ENCODE assay signal across 2 cellular contexts in the genomic region with DNA sequence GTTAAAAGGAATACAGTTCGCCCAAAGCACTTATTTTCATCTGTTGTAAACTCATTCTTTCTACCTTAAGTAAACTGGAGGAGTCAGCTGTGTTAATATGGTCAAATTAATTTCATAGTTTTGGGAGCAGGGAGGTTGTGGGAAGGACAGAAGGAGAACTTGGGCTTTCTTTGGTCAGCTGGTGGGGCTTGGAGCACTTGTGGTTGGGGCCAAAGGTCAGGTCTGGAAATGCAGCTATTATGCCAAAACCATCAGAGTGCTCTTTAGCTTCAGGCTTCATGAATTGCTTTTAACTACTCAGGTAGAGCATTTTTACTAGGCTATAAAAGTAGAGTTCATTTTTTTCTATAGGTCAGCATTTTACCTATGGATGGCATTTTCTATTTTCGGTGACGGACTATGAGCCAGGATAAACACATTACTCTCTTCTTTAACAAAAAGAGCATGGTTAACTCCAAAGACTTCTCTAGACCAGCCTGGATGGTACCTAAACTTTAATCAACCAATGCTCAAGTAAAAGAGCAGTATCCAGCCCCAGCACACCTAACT.
TF ChIP-seq lines count a peak whose summit lies in the region.

No MANE protein-coding gene starts in this region.

TF ChIP-seq in IMR-90, 13 proteins besides CTCF, POLR2A, EP300 and RAD21:
- TF ChIP-seq CHD1 (IDR thresholded peaks at IDR 0.05; ENCODE audit: low read depth, low read length), result no peak
- TF ChIP-seq MXI1 (IDR thresholded peaks at IDR 0.05; ENCODE audit: borderline replicate concordance, low read depth, low read length), result no peak
- TF ChIP-seq NFE2L2 (IDR thresholded peaks at IDR 0.05; ENCODE audit: low read depth, low read length), result no peak
- peak; percentile 65; the same call in 1 of the 2 replicates for TF ChIP-seq MAFK (IDR thresholded peaks at IDR 0.05; ENCODE audit: low read depth, low read length)

TF ChIP-seq in K562, 482 proteins besides CTCF, POLR2A, EP300 and RAD21:
- TF ChIP-seq POLR2H (tag; IDR thresholded peaks at IDR 0.05; ENCODE audit: low read depth) (no peak), IRF1 (CRISPR knock-in tag; IDR thresholded peaks at IDR 0.05; ENCODE audit: borderline replicate concordance) (no peak), NCOA2 (IDR thresholded peaks at IDR 0.05; ENCODE audit: partially characterized antibody in 2 of 2) (no peak), ESRRA (IDR thresholded peaks at IDR 0.05; ENCODE audit: borderline replicate concordance, low read depth) (no peak), TAF7 (tag; IDR thresholded peaks at IDR 0.05) (no peak), MAFK (IDR thresholded peaks at IDR 0.05; ENCODE audit: low read length) (peak; percentile 11; the same call in 1 of the 2 replicates), MAFF (IDR thresholded peaks at IDR 0.05; ENCODE audit: low read length) (peak; percentile 37), PHB2 (IDR thresholded peaks at IDR 0.05; ENCODE audit: low read depth) (no peak), HDAC8 (tag; IDR thresholded peaks at IDR 0.05) (no peak), ZNF282 (CRISPR knock-in tag; IDR thresholded peaks at IDR 0.05) (no peak), NEUROD1 (IDR thresholded peaks at IDR 0.05; ENCODE audit: borderline replicate concordance, low read depth, low read length, partially characterized antibody) (no peak), ZNF316 (IDR thresholded peaks at IDR 0.05) (peak; percentile 61; the same call in 1 of the 2 replicates), MAFG (tag; conservative IDR thresholded peaks at IDR 0.05) (peak; percentile 31; the same call in 1 of the 2 replicates)
- TF ChIP-seq, protein P1, sequence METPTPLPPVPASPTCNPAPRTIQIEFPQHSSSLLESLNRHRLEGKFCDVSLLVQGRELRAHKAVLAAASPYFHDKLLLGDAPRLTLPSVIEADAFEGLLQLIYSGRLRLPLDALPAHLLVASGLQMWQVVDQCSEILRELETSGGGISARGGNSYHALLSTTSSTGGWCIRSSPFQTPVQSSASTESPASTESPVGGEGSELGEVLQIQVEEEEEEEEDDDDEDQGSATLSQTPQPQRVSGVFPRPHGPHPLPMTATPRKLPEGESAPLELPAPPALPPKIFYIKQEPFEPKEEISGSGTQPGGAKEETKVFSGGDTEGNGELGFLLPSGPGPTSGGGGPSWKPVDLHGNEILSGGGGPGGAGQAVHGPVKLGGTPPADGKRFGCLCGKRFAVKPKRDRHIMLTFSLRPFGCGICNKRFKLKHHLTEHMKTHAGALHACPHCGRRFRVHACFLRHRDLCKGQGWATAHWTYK (CRISPR knock-in tag; IDR thresholded peaks at IDR 0.05), result no peak
